Comparison of ENCODE assay signal across 8 cellular contexts in the genomic region with DNA sequence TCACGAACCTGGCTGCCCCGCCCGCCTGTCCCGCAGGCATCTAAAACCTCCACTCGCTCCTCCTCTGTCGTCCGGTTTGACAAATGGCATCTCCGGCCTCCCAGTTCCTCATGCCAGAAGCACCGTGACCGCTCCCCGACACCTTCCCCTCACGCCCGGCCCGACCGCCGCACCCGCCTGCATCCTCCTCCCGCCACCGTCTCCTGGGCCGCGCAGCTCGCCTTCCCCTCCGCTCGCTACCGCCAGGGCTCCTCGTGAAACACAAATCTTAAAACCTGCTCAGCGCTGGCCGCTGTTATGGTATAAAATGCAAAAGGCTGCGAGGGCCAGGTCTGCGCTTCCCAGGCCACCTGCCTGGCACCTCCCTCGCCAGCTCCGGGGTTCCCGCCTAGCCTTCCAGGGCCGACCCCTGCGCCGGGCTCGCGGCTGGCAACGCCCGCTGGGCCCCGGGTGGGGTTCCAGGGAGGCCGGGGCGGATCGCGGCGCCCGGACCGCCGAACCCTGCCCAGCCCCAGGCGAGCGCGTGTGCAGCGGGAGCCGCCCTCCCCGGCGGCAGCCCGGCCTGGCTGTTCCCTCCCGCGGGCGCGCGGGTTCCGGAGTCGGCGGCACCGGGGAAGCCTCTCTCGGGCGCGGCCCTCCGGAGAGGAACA. TPM values are rescaled to one million over a fixed set of nuclear protein-coding genes. Genes with fewer than 3 reads are reported as not detected.
DNase-seq lines count a peak whose midpoint lies in the region; ATAC-seq, FAIRE-seq and TF ChIP-seq lines count a peak whose summit lies in the region.

No MANE protein-coding gene starts in this region.

- under 1% methylated on average over 70 of the region's 70 CpGs for WGBS in right cardiac atrium

- peaks cover 20% of the 10 kb centered on the region for H3K4me1 ChIP-seq in Karpas-422 (ENCODE audit: low read length)
- peaks cover 3% of the 10 kb centered on the region for H3K4me1 ChIP-seq in right cardiac atrium (ENCODE audit: control insufficient read depth, insufficient read depth, low read length)

- peak overlapping the region; percentile 79 for H3K9ac ChIP-seq in Karpas-422 (ENCODE audit: low read length)

- H3K27ac ChIP-seq in Karpas-422 (ENCODE audit: low read length): peak overlapping the region; percentile 32; the same call in 1 of the 2 replicates
- peak overlapping the region; percentile 72 for H3K27ac ChIP-seq in right cardiac atrium (ENCODE audit: low read length)

- TF ChIP-seq CTCF in CD14-positive monocyte (IDR thresholded peaks at IDR 0.05): no peak

- no peaks in the 10 kb centered on the region for H3K9me2 ChIP-seq in Karpas-422 (replicated peaks; ENCODE audit: insufficient read depth, low read length)

- no peaks in the 10 kb centered on the region for H3K27me3 ChIP-seq in Karpas-422 (ENCODE audit: low read length)
- H3K27me3 ChIP-seq in right cardiac atrium (ENCODE audit: control insufficient read depth, insufficient read depth): no peaks in the 10 kb centered on the region

- peak overlapping the region; percentile 82 to 93 (median 86) for H3K27ac Mint-ChIP-seq in CD14-positive monocyte
- H3K27ac Mint-ChIP-seq in activated naive CD8-positive, alpha-beta T cell: peak overlapping the region; percentile 76

- FAIRE-seq in RCC 7860 (lab: Jason Lieb, UNC): no peak

- H3K4me1 Mint-ChIP-seq in CD14-positive monocyte: peaks cover 27% of the 10 kb centered on the region
- H3K4me1 Mint-ChIP-seq in activated naive CD8-positive, alpha-beta T cell (ENCODE audit: low read depth): peaks cover 20% of the 10 kb centered on the region

- peak overlapping the region; percentile 82 for H3K4me3 ChIP-seq in Karpas-422 (ENCODE audit: low read length)
- peak overlapping the region; percentile 91 for H3K4me3 ChIP-seq in right cardiac atrium (ENCODE audit: low read length)
- peak overlapping the region; percentile 81 for H3K4me3 ChIP-seq in skeletal muscle cell (ENCODE audit: low read depth, low read length)

- intact Hi-C loops in CD14-positive monocyte (cut with micrococcal nuclease) (loop anchor here (1.0 to 10.0 kb wide), 7 partner anchors 9 to 357 kb away; a partner anchor contains a TSS), right cardiac atrium (cut with DNase I) (no loop called here)

- peaks cover 27% of the 10 kb centered on the region for H4K20me1 ChIP-seq in Karpas-422 (ENCODE audit: insufficient read depth, low read depth, low read length)

- H3K9me3 ChIP-seq in Karpas-422 (ENCODE audit: low read length) (no peaks in the 10 kb centered on the region), right cardiac atrium (ENCODE audit: control insufficient read depth, low read length) (no peaks in the 10 kb centered on the region)

- peaks cover 9 to 42% of the 10 kb centered on the region in 2 donors for H3K36me3 Mint-ChIP-seq in CD14-positive monocyte
- no peaks in the 10 kb centered on the region for H3K36me3 Mint-ChIP-seq in activated naive CD8-positive, alpha-beta T cell

- no peaks in the 10 kb centered on the region for H3K27me3 Mint-ChIP-seq in CD14-positive monocyte (ENCODE audit: low read depth in 3 of 3)
- H3K27me3 Mint-ChIP-seq in activated naive CD8-positive, alpha-beta T cell: no peaks in the 10 kb centered on the region

- H3K4me2 ChIP-seq in Karpas-422 (ENCODE audit: low read depth, low read length, poor library complexity, severe bottlenecking): peak overlapping the region; percentile 90

- peaks cover 40% of the 10 kb centered on the region for H3K79me2 ChIP-seq in Karpas-422 (ENCODE audit: low read length)

- H3K9me3 Mint-ChIP-seq in CD14-positive monocyte: no peaks in the 10 kb centered on the region
- no peaks in the 10 kb centered on the region for H3K9me3 Mint-ChIP-seq in activated naive CD8-positive, alpha-beta T cell (ENCODE audit: low read depth)

- DNase-seq in CD14-positive monocyte (ENCODE audit: low spot score) (no peak), Karpas-422 (peak; percentile 78), right cardiac atrium (peak in 2 of 3 donors; percentile 34 to 73), skeletal muscle cell (ENCODE audit: low read depth) (no peak), RCC 7860 (ENCODE audit: low spot score) (no peak), cerebellar nuclear complex (lab: John Stamatoyannopoulos, UW) (no peak)

- peak; percentile 7 for ATAC-seq in GM19463 (IDR thresholded peaks at IDR 0.05; ENCODE audit: unreplicated experiment)
- ATAC-seq in right cardiac atrium: peak; percentile 0

- peak overlapping the region; percentile 85 to 91 for H3K4me3 Mint-ChIP-seq in CD14-positive monocyte
- H3K4me3 Mint-ChIP-seq in activated naive CD8-positive, alpha-beta T cell: peak overlapping the region; percentile 86

- no peak overlapping the region for H2AFZ ChIP-seq in Karpas-422 (ENCODE audit: low read length)

- no peaks in the 10 kb centered on the region for H3K36me3 ChIP-seq in Karpas-422 (ENCODE audit: insufficient read depth, low read length)

RNA-seq across cellular contexts. Expression of a gene that starts 0.5 kb away (rescaled TPM):
- polyA plus RNA-seq in CD14-positive monocyte: 10 to 100 TPM; 36.8 to 40.2 TPM
- 38.5 and 73.9 TPM in 2 replicates for total RNA-seq in Karpas-422 (2014; rRNA removed; shearing (Covaris generic); ENCODE audit: low replicate concordance)
- total RNA-seq in right cardiac atrium: 10 to 100 TPM; 24.5 to 41.3 (median 34.1) TPM
- 51.8 TPM for polyA plus RNA-seq in right cardiac atrium

RNA-seq across cellular contexts. Expression of a gene that starts 0.9 kb away (rescaled TPM):
- polyA plus RNA-seq in CD14-positive monocyte (10 to 100 TPM; 57.9 to 69.5 TPM), right cardiac atrium (45.3 TPM)
- 35.9 and 66.3 TPM in 2 replicates for total RNA-seq in Karpas-422 (2014; rRNA removed; shearing (Covaris generic); ENCODE audit: low replicate concordance)
- 10 to 100 TPM; 33.1 to 39.1 (median 35.9) TPM for total RNA-seq in right cardiac atrium

RNA-seq across cellular contexts. Expression of a gene that starts 8.9 kb away (rescaled TPM):
- polyA plus RNA-seq in CD14-positive monocyte (100 to 1,000 TPM; 109 to 137 TPM), right cardiac atrium (91.4 TPM)
- 101 and 177 TPM in 2 replicates for total RNA-seq in Karpas-422 (2014; rRNA removed; shearing (Covaris generic); ENCODE audit: low replicate concordance)
- total RNA-seq in right cardiac atrium: 10 to 100 TPM; 53.3 to 80.0 (median 69.1) TPM

RNA-seq across cellular contexts. Expression of a gene that starts 9.3 kb away (rescaled TPM):
- polyA plus RNA-seq in CD14-positive monocyte: under 1 TPM; 0.26 to 0.48 TPM
- total RNA-seq in Karpas-422 (2014; rRNA removed; shearing (Covaris generic); ENCODE audit: low replicate concordance): 7.7 and 27.2 TPM in 2 replicates
- 10 to 100 TPM in 2 of 4 donors, 1 to 10 TPM in 2; 8.1 to 11.3 (median 9.8) TPM for total RNA-seq in right cardiac atrium
- 6.3 TPM for polyA plus RNA-seq in right cardiac atrium

RNA-seq across cellular contexts. Expression of a gene that starts 10.5 kb away (rescaled TPM):
- 10 to 100 TPM; 57.7 to 80.2 TPM for polyA plus RNA-seq in CD14-positive monocyte
- total RNA-seq in Karpas-422 (2014; rRNA removed; shearing (Covaris generic); ENCODE audit: low replicate concordance): 35.9 and 83.0 TPM in 2 replicates
- total RNA-seq in right cardiac atrium: 10 to 100 TPM; 36.5 to 55.4 (median 47.4) TPM
- polyA plus RNA-seq in right cardiac atrium: 75.2 TPM

Comparison
In these comparisons a context has a peak if more than half of its experiments do, and no peak if none do; other contexts are left out.
1. DNase-seq: peak in Karpas-422 (single experiment) and right cardiac atrium (2 of 3); none in CD14-positive monocyte (single experiment), skeletal muscle cell (single experiment), RCC 7860 (single experiment) and cerebellar nuclear complex (0 of 2).
2. intact Hi-C loops: an anchor here in CD14-positive monocyte (1.0 to 10.0 kb wide); none called in right cardiac atrium.
3. Peak in every context shown above with its lines, with median percentiles within 50 percentile points of each other: H3K4me3 ChIP-seq.